14 cellular contexts compared by ENCODE assay signal in genomic region chr10:3924344-3924743, GRCh38.
DNase-seq lines count a peak whose midpoint lies in the region; ATAC-seq and TF ChIP-seq lines count a peak whose summit lies in the region.
"Had no signal": no experiment of that assay in that cellular context is flagged by ENCODE, and none has a peak within 500 bp of the region (broad histone marks: within the 10 kb centered on the region; RNA-seq: fewer than 3 reads in every experiment).

No MANE protein-coding gene starts in this region.

- H3K9me3 ChIP-seq in heart left ventricle (no peaks in the 10 kb centered on the region), upper lobe of right lung (no peaks in the 10 kb centered on the region), T-helper 17 cell (ENCODE audit: control insufficient read depth, low read length, poor library complexity, severe bottlenecking) (no peaks in the 10 kb centered on the region)
- H3K9me3 ChIP-seq: tibial artery had no signal

- H3K27ac ChIP-seq in heart left ventricle: peak overlapping the region in 2 of 12 donors; percentile 33 to 44
- H3K27ac ChIP-seq in upper lobe of right lung: no peak overlapping the region
- H3K27ac ChIP-seq: tibial artery had no signal

- H3K36me3 ChIP-seq in heart left ventricle: no peaks in the 10 kb centered on the region
- H3K36me3 ChIP-seq in upper lobe of right lung: no peaks in the 10 kb centered on the region
- H3K36me3 ChIP-seq: tibial artery had no signal

- intact Hi-C loops in heart left ventricle (cut with DNase I): loop anchor here in 1 of 10 donors (10.0 kb wide), 1 partner anchor 60 kb away; no protein-coding TSS in a partner anchor
- intact Hi-C loops in left cardiac atrium (cut with DNase I): no loop called here
- intact Hi-C loops in upper lobe of right lung (cut with DNase I): no loop called here

- peak in 3 of 4 donors; percentile 36 to 75 (median 41) for ATAC-seq in heart left ventricle
- no peak for ATAC-seq in left cardiac atrium
- peak; percentile 48 for ATAC-seq in upper lobe of right lung
- ATAC-seq in T-helper 17 cell: no peak
- no peak for ATAC-seq in GM19023 (IDR thresholded peaks at IDR 0.05; ENCODE audit: unreplicated experiment)
- ATAC-seq in GM21576 (IDR thresholded peaks at IDR 0.05; ENCODE audit: unreplicated experiment): no peak

- peaks cover 6% of the 10 kb centered on the region for H3K4me1 Mint-ChIP-seq in T-helper 17 cell

- no peak overlapping the region for H3K4me3 ChIP-seq in heart left ventricle
- H3K4me3 ChIP-seq in upper lobe of right lung: no peak overlapping the region
- H3K4me3 ChIP-seq: tibial artery had no signal

- H3K27me3 ChIP-seq in heart left ventricle (no peaks in the 10 kb centered on the region), upper lobe of right lung (no peaks in the 10 kb centered on the region)
- H3K27me3 ChIP-seq: tibial artery had no signal

- DNase-seq in heart left ventricle (no peak), left cardiac atrium (no peak), amniotic stem cell (lab: John Stamatoyannopoulos, UW) (peak; percentile 51), glomerular visceral epithelial cell (ENCODE audit: extremely low spot score) (peak; percentile 91), upper lobe of right lung (no peak), T-helper 17 cell (no peak)
- DNase-seq: activated CD4-positive, alpha-beta T cell treated with anti-CD3 and anti-CD28 coated beads, Interleukin-2, amount 50 U/mL, for 4 hours; hippocampal formation; Kasumi-1; stimulated activated CD4-positive, alpha-beta T cell treated with anti-CD3 and anti-CD28 coated beads, Interleukin-2, amount 100 ng/mL, for 24 hours; tibial artery had no signal

- TF ChIP-seq CTCF in heart left ventricle (IDR thresholded peaks at IDR 0.05): no peak
- TF ChIP-seq CTCF in upper lobe of right lung (IDR thresholded peaks at IDR 0.05): no peak

- H3K4me1 ChIP-seq in heart left ventricle (peaks cover 0 to 38% (median 11%) of the 10 kb centered on the region in 12 donors), upper lobe of right lung (no peaks in the 10 kb centered on the region)

- no peaks in the 10 kb centered on the region for H3K27me3 Mint-ChIP-seq in T-helper 17 cell
- H3K27me3 Mint-ChIP-seq: brain had no signal

- 57 to 69% (median 60%) methylated on average over 5 of the region's 5 CpGs for WGBS in heart left ventricle, 4 donors

- H3K36me3 Mint-ChIP-seq in T-helper 17 cell (ENCODE audit: low read depth): peaks cover 2% of the 10 kb centered on the region
- H3K36me3 Mint-ChIP-seq: brain had no signal

- TF ChIP-seq POLR2A in heart left ventricle (IDR thresholded peaks at IDR 0.05): no peak

- no peak overlapping the region for H3K4me3 Mint-ChIP-seq in T-helper 17 cell
- H3K4me3 Mint-ChIP-seq: brain had no signal

- no peak overlapping the region for H3K27ac Mint-ChIP-seq in T-helper 17 cell
- H3K27ac Mint-ChIP-seq: brain had no signal

Comparison
In these comparisons a context has a peak if more than half of its experiments do, and no peak if none do; other contexts are left out.
1. ATAC-seq: peak in heart left ventricle (3 of 4) and upper lobe of right lung (single experiment); none in left cardiac atrium (0 of 2), T-helper 17 cell (single experiment), GM19023 (single experiment) and GM21576 (single experiment).
2. DNase-seq: peak in amniotic stem cell (single experiment) and glomerular visceral epithelial cell (single experiment); none in heart left ventricle (0 of 5), left cardiac atrium (single experiment), upper lobe of right lung (single experiment) and T-helper 17 cell (0 of 3).